Comparison of ENCODE assay signal across 24 cellular contexts in genomic region chr6:79249136-79249535, GRCh38.
"Had no signal": no experiment of that assay in that cellular context is flagged by ENCODE, and none has a peak within 500 bp of the region (broad histone marks: within the 10 kb centered on the region; RNA-seq: fewer than 3 reads in every experiment).

No MANE protein-coding gene starts in this region.

- H2AFZ ChIP-seq: hepatocyte had no signal

- H3K36me3 ChIP-seq: cardiac muscle cell, lower lobe of right lung, prostate gland, suprapubic skin, tibial nerve had no signal

- H3K27me3 Mint-ChIP-seq: activated naive CD4-positive, alpha-beta T cell treated with anti-CD3 and anti-CD28 coated beads, Interleukin-2, amount 50 U/mL, for 24 hours; natural killer cell treated with Interleukin-12 subunit alpha and Interleukin-12 subunit beta and Interleukin-15 and Interleukin-18, amount 100 ng/mL, for 72 hours; stimulated activated naive CD8-positive, alpha-beta T cell treated with anti-CD3 and anti-CD28 coated beads, Interleukin-15, amount 100 ng/mL, for 72 hours had no signal

- H3K4me3 Mint-ChIP-seq: activated CD8-positive, alpha-beta T cell treated with anti-CD3 and anti-CD28 coated beads, Interleukin-2, amount 10 ng/mL, durations not matched to agents 7 days and 5 days; activated naive CD4-positive, alpha-beta T cell treated with anti-CD3 and anti-CD28 coated beads, Interleukin-2, amount 50 U/mL, for 24 hours; endodermal cell; immature natural killer cell; natural killer cell treated with Interleukin-12 subunit alpha and Interleukin-12 subunit beta and Interleukin-15 and Interleukin-18, amount 100 ng/mL, for 72 hours; stimulated activated effector memory CD8-positive, alpha-beta T cell treated with anti-CD3 and anti-CD28 coated beads, Interleukin-12 subunit alpha, Interleukin-12 subunit beta, amount 100 ng/mL, for 72 hours; stimulated activated naive CD8-positive, alpha-beta T cell treated with anti-CD3 and anti-CD28 coated beads, Interleukin-15, amount 100 ng/mL, for 72 hours had no signal

- H3K4me3 ChIP-seq: body of pancreas, cardiac muscle cell, hepatocyte, lower lobe of right lung, prostate gland, skin epidermis, suprapubic skin, tibial nerve had no signal

- H3K27ac Mint-ChIP-seq: activated CD8-positive, alpha-beta T cell treated with anti-CD3 and anti-CD28 coated beads, Interleukin-2, amount 10 ng/mL, durations not matched to agents 7 days and 5 days; activated naive CD4-positive, alpha-beta T cell treated with anti-CD3 and anti-CD28 coated beads, Interleukin-2, amount 50 U/mL, for 24 hours; endodermal cell; immature natural killer cell; natural killer cell treated with Interleukin-12 subunit alpha and Interleukin-12 subunit beta and Interleukin-15 and Interleukin-18, amount 100 ng/mL, for 72 hours; stimulated activated naive CD8-positive, alpha-beta T cell treated with anti-CD3 and anti-CD28 coated beads, Interleukin-15, amount 100 ng/mL, for 72 hours had no signal

- H3K27me3 ChIP-seq: body of pancreas, cardiac muscle cell, hepatocyte, suprapubic skin, tibial nerve had no signal

- H3K4me1 Mint-ChIP-seq: activated naive CD4-positive, alpha-beta T cell treated with anti-CD3 and anti-CD28 coated beads, Interleukin-2, amount 50 U/mL, for 24 hours; endodermal cell; immature natural killer cell; stimulated activated effector memory CD8-positive, alpha-beta T cell treated with anti-CD3 and anti-CD28 coated beads, Interleukin-12 subunit alpha, Interleukin-12 subunit beta, amount 100 ng/mL, for 72 hours; stimulated activated naive CD8-positive, alpha-beta T cell treated with anti-CD3 and anti-CD28 coated beads, Interleukin-15, amount 100 ng/mL, for 72 hours had no signal

- H3K9me3 Mint-ChIP-seq: activated naive CD4-positive, alpha-beta T cell treated with anti-CD3 and anti-CD28 coated beads, Interleukin-2, amount 50 U/mL, for 24 hours; natural killer cell treated with Interleukin-12 subunit alpha and Interleukin-12 subunit beta and Interleukin-15 and Interleukin-18, amount 100 ng/mL, for 72 hours; stimulated activated effector memory CD8-positive, alpha-beta T cell treated with anti-CD3 and anti-CD28 coated beads, Interleukin-12 subunit alpha, Interleukin-12 subunit beta, amount 100 ng/mL, for 72 hours; stimulated activated naive CD8-positive, alpha-beta T cell treated with anti-CD3 and anti-CD28 coated beads, Interleukin-15, amount 100 ng/mL, for 72 hours had no signal

- ATAC-seq: activated CD4-positive, CD25-positive, alpha-beta regulatory T cell treated with anti-CD3 and anti-CD28 coated beads, Interleukin-2, amount 50 U/mL, for 24 hours; activated CD8-positive, alpha-beta T cell treated with anti-CD3 and anti-CD28 coated beads, Interleukin-2, amount 10 ng/mL, durations not matched to agents 7 days and 5 days; body of pancreas; left lobe of liver; lower lobe of right lung; natural killer cell treated with Interleukin-12 subunit alpha and Interleukin-12 subunit beta and Interleukin-15 and Interleukin-18, amount 100 ng/mL, for 72 hours; right cardiac atrium; stimulated activated effector memory CD8-positive, alpha-beta T cell treated with anti-CD3 and anti-CD28 coated beads, Interleukin-12 subunit alpha, Interleukin-12 subunit beta, amount 100 ng/mL, for 72 hours; stimulated activated naive CD8-positive, alpha-beta T cell treated with anti-CD3 and anti-CD28 coated beads, Interleukin-15, amount 100 ng/mL, for 72 hours had no signal

- H3K9me3 ChIP-seq: body of pancreas, lower lobe of right lung, prostate gland, suprapubic skin, tibial nerve had no signal

- H3K36me3 Mint-ChIP-seq: natural killer cell treated with Interleukin-12 subunit alpha and Interleukin-12 subunit beta and Interleukin-15 and Interleukin-18, amount 100 ng/mL, for 72 hours; stimulated activated effector memory CD8-positive, alpha-beta T cell treated with anti-CD3 and anti-CD28 coated beads, Interleukin-12 subunit alpha, Interleukin-12 subunit beta, amount 100 ng/mL, for 72 hours had no signal

- DNase-seq: activated CD4-positive, alpha-beta T cell treated with anti-CD3 and anti-CD28 coated beads, Interleukin-2, amount 50 U/mL, for 1 hour; activated CD8-positive, alpha-beta T cell treated with anti-CD3 and anti-CD28 coated beads, Interleukin-2, amount 10 ng/mL, durations not matched to agents 7 days and 5 days; activated gamma-delta T cell treated with Interleukin-2 at 50 U/mL for 16 hours; body of pancreas; cortex of kidney; endodermal cell; immature natural killer cell; lower lobe of right lung; right cardiac atrium; stimulated activated CD4-positive, alpha-beta T cell treated with anti-CD3 and anti-CD28 coated beads, Interleukin-1b, Interleukin-23, amount 100 ng/mL, for 48 hours; stimulated activated naive CD8-positive, alpha-beta T cell treated with anti-CD3 and anti-CD28 coated beads, Interleukin-15, amount 100 ng/mL, for 72 hours had no signal

- H3K27ac ChIP-seq: body of pancreas, epithelial cell of prostate, hepatocyte, lower lobe of right lung, prostate gland, skin epidermis, suprapubic skin, tibial nerve, VCaP had no signal

- H3K4me2 ChIP-seq: hepatocyte had no signal

- H3K4me1 ChIP-seq: body of pancreas, lower lobe of right lung, prostate gland, suprapubic skin, tibial nerve had no signal
